8 cellular contexts compared by ENCODE assay signal in the genomic region with DNA sequence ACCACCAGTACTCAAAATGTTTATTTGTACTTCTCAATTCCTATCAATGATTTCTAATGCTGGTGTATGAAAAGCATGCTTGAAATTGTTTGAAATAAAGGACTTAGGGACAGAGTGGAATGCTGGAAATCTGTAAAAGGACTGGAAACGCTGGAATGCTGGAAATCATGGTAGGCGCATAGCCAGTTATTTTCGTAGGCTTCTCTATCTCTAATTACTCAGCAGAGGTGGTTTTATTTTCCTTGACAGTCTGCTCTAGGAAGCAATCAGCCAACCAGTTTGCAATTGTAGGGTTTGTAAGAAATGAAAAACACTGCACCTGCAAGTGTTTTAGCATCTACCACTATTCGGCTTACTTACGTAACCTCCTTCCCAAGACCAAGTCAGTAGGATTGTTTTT. TPM values are rescaled to one million over a fixed set of nuclear protein-coding genes. Genes with fewer than 3 reads are reported as not detected.
DNase-seq lines count a peak whose midpoint lies in the region; TF ChIP-seq lines count a peak whose summit lies in the region.

No MANE protein-coding gene starts in this region.

- intact Hi-C loops in Caco-2 (cut with micrococcal nuclease; ENCODE audit: unreplicated experiment) = no loop called here

- no peak for DNase-seq in Caco-2
- no peak for DNase-seq in HAP-1 (ENCODE audit: low spot score in 2 of 2)
- DNase-seq in SJSA1 (ENCODE audit: low read depth in 1 of 2, low spot score in 2 of 2) = no peak
- DNase-seq in fibroblast of villous mesenchyme (ENCODE audit: low read depth) = no peak
- no peak for DNase-seq in midbrain (lab: John Stamatoyannopoulos, UW)
- DNase-seq in NK-92 treated with Interleukin-12 subunit alpha and Interleukin-12 subunit beta, amount 100 ng/mL, for 24 hours (lab: John Stamatoyannopoulos, UW) = no peak
- no peak for DNase-seq in GM03348 (ENCODE audit: low spot score)

- H3K27me3 ChIP-seq in Caco-2 (replicated peaks; ENCODE audit: control insufficient read depth, insufficient read depth, low read length) (no peaks in the 10 kb centered on the region), HAP-1 (ENCODE audit: low read depth) (no peaks in the 10 kb centered on the region), SJSA1 (replicated peaks) (no peaks in the 10 kb centered on the region), skeletal muscle satellite cell (ENCODE audit: control insufficient read depth, insufficient read depth, low read length) (no peaks in the 10 kb centered on the region)

- POLR2A ChIA-PET in Caco-2 (lab: Charles Lee) = no interaction called here

- peak overlapping the region; percentile 68 for H3K4me3 ChIP-seq in Caco-2 (ENCODE audit: low read depth, low read length)
- H3K4me3 ChIP-seq in HAP-1 = peak overlapping the region; percentile 78
- H3K4me3 ChIP-seq in SJSA1 = peak overlapping the region; percentile 74
- H3K4me3 ChIP-seq in fibroblast of villous mesenchyme (ENCODE audit: low read depth, low read length) = peak overlapping the region; percentile 83
- peak overlapping the region; percentile 99 for H3K4me3 ChIP-seq in skeletal muscle satellite cell (ENCODE audit: low read length)

- TF ChIP-seq CTCF in Caco-2 (IDR thresholded peaks at IDR 0.05; ENCODE audit: insufficient read depth in 1 of 2, low read depth in 1 of 2, low read length in 1 of 2, severe bottlenecking in 1 of 2, unreplicated experiment in 1 of 2) = no peak
- no peak for TF ChIP-seq CTCF in fibroblast of villous mesenchyme (IDR thresholded peaks at IDR 0.05; ENCODE audit: insufficient read depth, low read depth, low read length)

- H3K36me3 Mint-ChIP-seq in Caco-2 (ENCODE audit: insufficient read depth, unreplicated experiment) = peaks cover 7% of the 10 kb centered on the region

- H3K4me2 ChIP-seq in skeletal muscle satellite cell (ENCODE audit: low read length) = peak overlapping the region; percentile 81

- H3K27ac Mint-ChIP-seq in Caco-2 (ENCODE audit: unreplicated experiment) = peak overlapping the region; percentile 93

- in situ Hi-C loops in HAP-1 (cut with MboI; ENCODE audit: low sequenced_read_pairs) = no loop called here

- peak overlapping the region; percentile 97 for H3K9ac ChIP-seq in skeletal muscle satellite cell (ENCODE audit: low read depth, low read length)

- H3K9me3 Mint-ChIP-seq in Caco-2 (ENCODE audit: unreplicated experiment) = no peaks in the 10 kb centered on the region

- H3K4me3 Mint-ChIP-seq in Caco-2 (ENCODE audit: unreplicated experiment) = peak overlapping the region; percentile 92

- H3K4me1 ChIP-seq in Caco-2 = peaks cover 10% of the 10 kb centered on the region; the same call in 1 of the 2 replicates
- peaks cover 13% of the 10 kb centered on the region for H3K4me1 ChIP-seq in HAP-1
- peaks cover 12% of the 10 kb centered on the region for H3K4me1 ChIP-seq in SJSA1 (replicated peaks)
- peaks cover 20% of the 10 kb centered on the region for H3K4me1 ChIP-seq in skeletal muscle satellite cell (ENCODE audit: control insufficient read depth, insufficient read depth, low read length)

- H3K27ac ChIP-seq in SJSA1 = peak overlapping the region; percentile 79

- peaks cover 15% of the 10 kb centered on the region for H3K4me1 Mint-ChIP-seq in Caco-2 (ENCODE audit: low read depth, unreplicated experiment)

- H3K9me3 ChIP-seq in Caco-2 (no peaks in the 10 kb centered on the region), HAP-1 (no peaks in the 10 kb centered on the region), SJSA1 (replicated peaks) (no peaks in the 10 kb centered on the region; the same call in 1 of the 2 replicates), skeletal muscle satellite cell (replicated peaks; ENCODE audit: low read length) (no peaks in the 10 kb centered on the region)

- H3K27me3 Mint-ChIP-seq in Caco-2 (ENCODE audit: insufficient read depth, unreplicated experiment) = no peaks in the 10 kb centered on the region

- no TSS peak for BruUV-seq in Caco-2 (replicated peaks; lab: Mats Ljungman, UMichigan)

- H3K36me3 ChIP-seq in Caco-2 (ENCODE audit: control insufficient read depth, insufficient read depth, low read length) = no peaks in the 10 kb centered on the region
- H3K36me3 ChIP-seq in HAP-1 (replicated peaks) = peaks cover 19% of the 10 kb centered on the region
- peaks cover 52% of the 10 kb centered on the region for H3K36me3 ChIP-seq in SJSA1
- H3K36me3 ChIP-seq in skeletal muscle satellite cell (ENCODE audit: insufficient read depth, low read length) = peaks cover 12% of the 10 kb centered on the region

- CTCF ChIA-PET in Caco-2 (lab: Charles Lee) = no interaction called here

RNA-seq across cellular contexts. Expression of a gene that starts 0.8 kb away (rescaled TPM):
- total RNA-seq in Caco-2 (2022) = 35.9 and 39.8 TPM in 2 replicates
- 116 and 130 TPM in 2 replicates for total RNA-seq in SJSA1 (2014; rRNA removed; shearing (Covaris generic))
- total RNA-seq in fibroblast of villous mesenchyme = 51.2 and 91.1 TPM in 2 replicates
- total RNA-seq in skeletal muscle satellite cell (2012; rRNA removed) = 48.5 and 60.1 TPM in 2 replicates

RNA-seq across cellular contexts. Expression of a gene that starts 33.2 kb away (rescaled TPM):
- total RNA-seq in Caco-2 (2022) = 34.7 and 37.1 TPM in 2 replicates
- total RNA-seq in SJSA1 (2014; rRNA removed; shearing (Covaris generic)) = 16.5 and 21.3 TPM in 2 replicates
- 11.2 and 12.2 TPM in 2 replicates for total RNA-seq in fibroblast of villous mesenchyme
- 2.8 and 6.8 TPM in 2 replicates for total RNA-seq in skeletal muscle satellite cell (2012; rRNA removed)
